In the genomic region with DNA sequence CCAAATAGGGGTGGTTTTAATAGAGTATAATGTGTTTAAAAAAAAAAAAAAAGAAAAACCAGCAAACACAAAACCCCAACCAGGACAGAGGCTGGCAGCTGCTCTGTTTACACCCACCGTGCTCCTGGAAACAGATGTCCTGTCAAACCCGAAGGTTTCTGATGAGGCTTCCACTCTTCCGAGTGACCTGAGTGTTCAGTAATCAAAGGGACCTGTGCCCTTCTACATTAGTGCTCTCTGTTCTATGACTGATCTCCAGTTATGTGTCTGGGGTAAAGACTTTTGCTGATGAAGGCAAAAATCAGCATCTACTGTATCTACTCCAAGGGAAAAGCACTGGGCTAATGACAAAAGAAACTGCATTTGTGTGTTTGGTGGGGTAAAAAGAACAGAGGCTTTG, we compare ENCODE assay signal across 17 cellular contexts. TPM values are rescaled to one million over a fixed set of nuclear protein-coding genes. Genes with fewer than 3 reads are reported as not detected.
DNase-seq lines count a peak whose midpoint lies in the region; ATAC-seq and TF ChIP-seq lines count a peak whose summit lies in the region.
"Had no signal": no experiment of that assay in that cellular context is flagged by ENCODE, and none has a peak within 500 bp of the region (broad histone marks: within the 10 kb centered on the region; RNA-seq: fewer than 3 reads in every experiment).

No MANE protein-coding gene starts in this region.

- H3K27me3 ChIP-seq in RWPE2 (ENCODE audit: insufficient read depth, poor library complexity, severe bottlenecking) (no peaks in the 10 kb centered on the region), liver (ENCODE audit: control insufficient read depth in 4 of 4, insufficient read depth in 4 of 4, low read length in 3 of 4) (peaks cover 0 to 2% (median under 1%) of the 10 kb centered on the region in 4 donors), heart right ventricle (peaks cover 6 to 46% (median 34%) of the 10 kb centered on the region in 7 donors), GM23338 (ENCODE audit: insufficient read depth) (peaks cover 43% of the 10 kb centered on the region)
- H3K27me3 ChIP-seq: vagina had no signal

- no TSS peak for BruUV-seq in Calu3 (replicated peaks; lab: Mats Ljungman, UMichigan)

- no peak overlapping the region for H3K4me3 ChIP-seq in RWPE2 (ENCODE audit: severe bottlenecking)
- no peak overlapping the region for H3K4me3 ChIP-seq in liver (ENCODE audit: low read depth in 1 of 3, low read length in 3 of 3)
- no peak overlapping the region for H3K4me3 ChIP-seq in heart right ventricle
- no peak overlapping the region for H3K4me3 ChIP-seq in GM23338
- H3K4me3 ChIP-seq: skin epidermis, vagina had no signal

- intact Hi-C loops in Calu3 (cut with micrococcal nuclease; ENCODE audit: unreplicated experiment) (no loop called here), heart right ventricle (cut with DNase I) (no loop called here)

- ATAC-seq in RWPE2 (ENCODE audit: low read depth) (no peak), HG03045 (IDR thresholded peaks at IDR 0.05; ENCODE audit: unreplicated experiment) (no peak), heart right ventricle (no peak), GM23338 (no peak)

- H3K27ac ChIP-seq in RWPE2 (ENCODE audit: poor library complexity, severe bottlenecking) (peak overlapping the region; percentile 61), liver (ENCODE audit: low read depth in 1 of 2, low read length in 2 of 2) (no peak overlapping the region), heart right ventricle (no peak overlapping the region), GM23338 (ENCODE audit: low read depth) (no peak overlapping the region)
- H3K27ac ChIP-seq: vagina had no signal

- peak overlapping the region; percentile 99 for H3K27ac Mint-ChIP-seq in Calu3 (ENCODE audit: unreplicated experiment)
- H3K27ac Mint-ChIP-seq in GM23338 = no peak overlapping the region
- H3K27ac Mint-ChIP-seq: immature natural killer cell, mesothelial cell of epicardium had no signal

- peak; percentile 33 for DNase-seq in ACHN
- DNase-seq in Calu3 = no peak
- DNase-seq in RWPE2 (ENCODE audit: low spot score) = no peak
- no peak for DNase-seq in heart right ventricle
- no peak for DNase-seq in GM23338 (ENCODE audit: low spot score)
- DNase-seq: activated CD4-positive, CD25-positive, alpha-beta regulatory T cell treated with anti-CD3 and anti-CD28 coated beads, Interleukin-2, amount 50 U/mL, for 72 hours; activated T-cell treated with anti-CD3 and anti-CD28 coated beads for 4 hours; amniotic stem cell; GDM1; immature natural killer cell; nucleus accumbens had no signal

- CTCF ChIA-PET in Calu3 (lab: Charles Lee) = no interaction called here

- H3K36me3 Mint-ChIP-seq in Calu3 (ENCODE audit: insufficient read depth, unreplicated experiment) = peaks cover 36% of the 10 kb centered on the region
- no peaks in the 10 kb centered on the region; the same call in 2 of the 3 replicates for H3K36me3 Mint-ChIP-seq in GM23338 (ENCODE audit: low read depth)
- H3K36me3 Mint-ChIP-seq: immature natural killer cell, mesothelial cell of epicardium had no signal

- 31% methylated on average over 3 of the region's 3 CpGs for WGBS in liver
- 40 to 58% methylated on average over 3 of the region's 3 CpGs for whole genome bisulfite sequencing in heart right ventricle, 2 donors

- H3K79me2 ChIP-seq in GM23338 (replicated peaks; ENCODE audit: insufficient read depth) = no peaks in the 10 kb centered on the region

- H2AFZ ChIP-seq in GM23338 = no peak overlapping the region

- H3K9ac ChIP-seq in liver (ENCODE audit: low read depth in 1 of 2, low read length in 2 of 2) = no peak overlapping the region

- H3F3A ChIP-seq in GM23338 (replicated peaks; ENCODE audit: low read depth) = no peaks in the 10 kb centered on the region

- no peaks in the 10 kb centered on the region for H4K20me1 ChIP-seq in GM23338 (replicated peaks; ENCODE audit: insufficient read depth)

- H3K9me2 ChIP-seq in GM23338 (ENCODE audit: insufficient read depth) = no peaks in the 10 kb centered on the region

- TF ChIP-seq RAD21 in liver (IDR thresholded peaks at IDR 0.05) = no peak

- H3K4me1 Mint-ChIP-seq in Calu3 (ENCODE audit: low read depth, unreplicated experiment) = peaks cover 44% of the 10 kb centered on the region
- H3K4me1 Mint-ChIP-seq in GM23338 = peaks cover 15% of the 10 kb centered on the region

- H3K36me3 ChIP-seq in RWPE2 (ENCODE audit: low read depth) = no peaks in the 10 kb centered on the region
- no peaks in the 10 kb centered on the region for H3K36me3 ChIP-seq in liver (ENCODE audit: control insufficient read depth in 4 of 4, insufficient read depth in 3 of 4, low read depth in 1 of 4, low read length in 3 of 4)
- H3K36me3 ChIP-seq in heart right ventricle = no peaks in the 10 kb centered on the region
- H3K36me3 ChIP-seq in GM23338 (ENCODE audit: insufficient read depth) = no peaks in the 10 kb centered on the region
- H3K36me3 ChIP-seq: vagina had no signal

- H3K4me3 Mint-ChIP-seq in Calu3 (ENCODE audit: low read depth, unreplicated experiment) (peak overlapping the region; percentile 77), GM23338 (no peak overlapping the region)
- H3K4me3 Mint-ChIP-seq: mesothelial cell of epicardium had no signal

- H3K4me2 ChIP-seq in GM23338 = no peak overlapping the region

- H3K4me1 ChIP-seq in RWPE2 (ENCODE audit: insufficient read depth, poor library complexity, severe bottlenecking) (peaks cover 27% of the 10 kb centered on the region), liver (ENCODE audit: control insufficient read depth in 4 of 4, insufficient read depth in 4 of 4, low read length in 3 of 4) (peaks cover 8 to 16% (median 12%) of the 10 kb centered on the region in 4 donors), heart right ventricle (peaks cover 0 to 24% (median 10%) of the 10 kb centered on the region in 9 donors), GM23338 (ENCODE audit: insufficient read depth) (no peaks in the 10 kb centered on the region; the same call in 1 of the 2 replicates)

- H3K27me3 Mint-ChIP-seq in Calu3 (ENCODE audit: unreplicated experiment) (no peaks in the 10 kb centered on the region), GM23338 (ENCODE audit: insufficient read depth, low read depth, poor library complexity) (peaks cover 25% of the 10 kb centered on the region)

- no peak for TF ChIP-seq CTCF in Calu3 (IDR thresholded peaks at IDR 0.05; ENCODE audit: unreplicated experiment)
- TF ChIP-seq CTCF in RWPE2 (IDR thresholded peaks at IDR 0.05; ENCODE audit: poor library complexity, severe bottlenecking) = no peak
- no peak for TF ChIP-seq CTCF in liver (IDR thresholded peaks at IDR 0.05; ENCODE audit: low read depth, low read length, missing input control)
- TF ChIP-seq CTCF in heart right ventricle (IDR thresholded peaks at IDR 0.05) = no peak
- TF ChIP-seq CTCF in GM23338 (conservative IDR thresholded peaks at IDR 0.05; ENCODE audit: low read depth in 2 of 2) = no peak

- H3K9me3 ChIP-seq in RWPE2 (ENCODE audit: severe bottlenecking) (no peaks in the 10 kb centered on the region), liver (ENCODE audit: control insufficient read depth in 4 of 4, low read length in 3 of 4) (no peaks in the 10 kb centered on the region), heart right ventricle (no peaks in the 10 kb centered on the region)
- H3K9me3 ChIP-seq: vagina had no signal

- in situ Hi-C loops in ACHN (cut with HindIII; ENCODE audit: low pct_ligation_motif_present, low pct_unique_long_range_greater_than_20kb, low sequenced_read_pairs) = no loop called here

- H3K9me3 Mint-ChIP-seq in Calu3 (ENCODE audit: low read depth, unreplicated experiment) (peaks cover 3% of the 10 kb centered on the region), GM23338 (no peaks in the 10 kb centered on the region)
- H3K9me3 Mint-ChIP-seq: CD8-positive, alpha-beta T cell; mesothelial cell of epicardium had no signal

TF ChIP-seq in liver, 16 proteins besides CTCF, POLR2A, EP300 and RAD21:
- TF ChIP-seq YY1 (IDR thresholded peaks at IDR 0.05) = no peak
- peak; percentile 25 for TF ChIP-seq SP1 (IDR thresholded peaks at IDR 0.05)

TF ChIP-seq in GM23338, 12 proteins besides CTCF, POLR2A, EP300 and RAD21 (continues in another document):
- TF ChIP-seq CREB1 (CRISPR knock-in tag; IDR thresholded peaks at IDR 0.05; ENCODE audit: low read depth) = no peak
- TF ChIP-seq, protein P1, sequence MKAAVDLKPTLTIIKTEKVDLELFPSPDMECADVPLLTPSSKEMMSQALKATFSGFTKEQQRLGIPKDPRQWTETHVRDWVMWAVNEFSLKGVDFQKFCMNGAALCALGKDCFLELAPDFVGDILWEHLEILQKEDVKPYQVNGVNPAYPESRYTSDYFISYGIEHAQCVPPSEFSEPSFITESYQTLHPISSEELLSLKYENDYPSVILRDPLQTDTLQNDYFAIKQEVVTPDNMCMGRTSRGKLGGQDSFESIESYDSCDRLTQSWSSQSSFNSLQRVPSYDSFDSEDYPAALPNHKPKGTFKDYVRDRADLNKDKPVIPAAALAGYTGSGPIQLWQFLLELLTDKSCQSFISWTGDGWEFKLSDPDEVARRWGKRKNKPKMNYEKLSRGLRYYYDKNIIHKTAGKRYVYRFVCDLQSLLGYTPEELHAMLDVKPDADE (IDR thresholded peaks at IDR 0.05) = no peak

RNA-seq across cellular contexts. Expression of a gene that starts 3.5 kb away (rescaled TPM):
- total RNA-seq in Calu3 (2022) = 11.9 and 12.4 TPM in 2 replicates
- 1 to 10 TPM in 1 of 2 donors, under 1 TPM in 1; 0.47 to 2.3 TPM for total RNA-seq in liver
- under 1 TPM; 0.29 to 0.89 TPM for polyA plus RNA-seq in liver
- total RNA-seq in heart right ventricle = 1 to 10 TPM in 6 of 10 donors, under 1 TPM in 4; 0.71 to 1.5 (median 1.0) TPM
- 1 to 10 TPM; 1.0 to 1.2 TPM for polyA plus RNA-seq in heart right ventricle
- 5.7 and 6.5 TPM in 2 replicates for total RNA-seq in GM23338 (2014; rRNA removed; shearing (Covaris generic))
- 1.5 and 1.9 TPM in 2 replicates for polyA plus RNA-seq in GM23338 (2016; fragmentation: Nextera tagmentation; extraction: Ambion mirVana)
